Comparison of ENCODE assay signal across 8 cellular contexts in the genomic region with DNA sequence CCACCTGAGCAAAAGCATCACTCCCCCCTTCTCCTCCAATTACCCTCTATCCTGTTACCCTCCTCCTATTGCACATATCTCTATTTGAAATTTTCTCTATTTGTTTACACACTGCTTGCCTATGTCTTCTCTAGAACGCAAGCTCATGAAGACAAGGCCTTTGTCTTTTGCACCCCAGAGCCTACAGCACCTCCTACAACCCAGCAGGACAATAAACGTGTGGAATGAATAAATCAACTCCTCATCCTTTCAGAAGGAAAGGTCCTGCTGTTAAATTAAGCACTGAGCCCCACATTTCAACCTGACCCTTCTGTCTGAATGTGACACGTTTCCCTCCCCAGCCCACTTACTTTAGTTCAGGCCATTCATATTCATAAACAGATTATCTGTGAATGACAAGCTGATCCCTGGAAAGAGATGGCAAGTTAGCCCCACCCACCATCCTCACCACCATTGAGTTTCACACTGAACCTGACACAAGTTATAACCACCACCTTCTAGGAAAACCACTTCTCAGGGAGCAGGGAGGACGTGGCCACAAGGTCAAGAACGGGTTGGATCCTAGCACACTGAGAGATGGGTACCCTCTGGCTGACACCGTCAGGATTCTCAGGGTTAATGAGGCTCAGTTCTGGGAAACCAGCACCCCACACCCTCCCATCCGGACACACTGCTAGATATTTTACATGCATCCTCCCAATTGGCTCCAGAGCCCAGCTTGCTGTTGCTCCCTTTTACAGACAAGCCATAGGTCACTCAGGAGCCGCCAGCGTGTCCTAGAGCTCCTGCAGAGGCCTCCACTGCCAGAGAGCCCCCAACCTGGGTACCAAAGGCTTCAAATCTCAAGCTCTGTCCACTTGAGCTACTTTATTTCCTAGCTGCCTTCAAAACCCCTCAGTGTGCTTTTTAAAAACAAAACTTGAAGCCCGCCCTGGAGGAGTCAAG. TPM values are rescaled to one million over a fixed set of nuclear protein-coding genes. Genes with fewer than 3 reads are reported as not detected.
DNase-seq lines count a peak whose midpoint lies in the region; ATAC-seq, FAIRE-seq and TF ChIP-seq lines count a peak whose summit lies in the region.

No MANE protein-coding gene starts in this region.

- H2AFZ ChIP-seq in K562 (ENCODE audit: low read depth, low read length): peak overlapping the region; percentile 95
- H2AFZ ChIP-seq in smooth muscle cell (ENCODE audit: low read depth): peak overlapping the region; percentile 89

- H3K27ac ChIP-seq in K562 (ENCODE audit: extremely low read depth, low read depth, low read length): peak overlapping the region; percentile 85
- peak overlapping the region; percentile 92 for H3K27ac ChIP-seq in iPS-20b (ENCODE audit: low read length)
- H3K27ac ChIP-seq in smooth muscle cell (ENCODE audit: low read depth): peak overlapping the region; percentile 33

- H3K36me3 ChIP-seq in K562 (ENCODE audit: control insufficient read depth, insufficient read depth, low read length) (no peaks in the 10 kb centered on the region), iPS-20b (ENCODE audit: insufficient read depth, low read depth, low read length) (no peaks in the 10 kb centered on the region), smooth muscle cell (ENCODE audit: low read depth) (no peaks in the 10 kb centered on the region)

- peak; percentile 4; the same call in 1 of the 2 replicates for TF ChIP-seq EP300 in K562 (IDR thresholded peaks at IDR 0.05; ENCODE audit: low read length)

- H3K27me3 ChIP-seq in K562 (ENCODE audit: control insufficient read depth in 2 of 2, insufficient read depth in 2 of 2, low read length in 2 of 2) (no peaks in the 10 kb centered on the region), iPS-20b (ENCODE audit: insufficient read depth, low read length) (no peaks in the 10 kb centered on the region), smooth muscle cell (ENCODE audit: low read depth) (no peaks in the 10 kb centered on the region)

- H3K4me3 ChIP-seq in K562: peak overlapping the region; percentile 52
- peak overlapping the region; percentile 60 for H3K4me3 ChIP-seq in iPS-20b (ENCODE audit: low read length)
- peak overlapping the region; percentile 55 for H3K4me3 ChIP-seq in smooth muscle cell

- TF ChIP-seq CTCF in K562 (IDR thresholded peaks at IDR 0.05 in 2 of 3, conservative IDR thresholded peaks at IDR 0.05 in 1 of 3; ENCODE audit: insufficient read depth in 2 of 3, low read depth in 1 of 3, low read length in 3 of 3): no peak
- no peak for TF ChIP-seq CTCF in smooth muscle cell (IDR thresholded peaks at IDR 0.05; ENCODE audit: borderline replicate concordance, insufficient read depth, poor library complexity, severe bottlenecking)

- no TSS peak for BruUV-seq in K562 (replicated peaks; lab: Mats Ljungman, UMichigan)

- TF ChIP-seq POLR2A in K562 (conservative IDR thresholded peaks at IDR 0.05): peak; percentile 84

- H3F3A ChIP-seq in smooth muscle cell (ENCODE audit: low read depth): peaks cover 4% of the 10 kb centered on the region

- peak; percentile 86 for ATAC-seq in K562
- no peak for ATAC-seq in HG02610 (IDR thresholded peaks at IDR 0.05; ENCODE audit: unreplicated experiment)
- no peak for ATAC-seq in HG03097 (IDR thresholded peaks at IDR 0.05; ENCODE audit: low FRiP score, unreplicated experiment)

- no peaks in the 10 kb centered on the region for H4K20me1 ChIP-seq in K562 (replicated peaks; ENCODE audit: control insufficient read depth, insufficient read depth, low read length)
- no peaks in the 10 kb centered on the region for H4K20me1 ChIP-seq in smooth muscle cell (ENCODE audit: low read depth)

- H3K4me1 ChIP-seq in K562 (replicated peaks in 1 of 2; ENCODE audit: control insufficient read depth in 2 of 2, insufficient read depth in 2 of 2, low read length in 2 of 2): peaks cover 18 to 21% of the 10 kb centered on the region in 2 experiments; a peak in 4 of 5 replicates
- peaks cover 27% of the 10 kb centered on the region for H3K4me1 ChIP-seq in iPS-20b (ENCODE audit: insufficient read depth, low read length)
- H3K4me1 ChIP-seq in smooth muscle cell (ENCODE audit: low read depth): peaks cover 14% of the 10 kb centered on the region

- H3K9ac ChIP-seq in K562 (ENCODE audit: insufficient read depth in 1 of 2, low read depth in 2 of 2, low read length in 2 of 2) (peak overlapping the region; percentile 86 to 95), iPS-20b (ENCODE audit: low read depth, low read length) (peak overlapping the region; percentile 77), smooth muscle cell (ENCODE audit: low read depth) (peak overlapping the region; percentile 48)

- intact Hi-C loops in K562 (cut with micrococcal nuclease): loop anchor here (2.0 to 5.0 kb wide), 6 partner anchors 36 to 309 kb away; a partner anchor contains a TSS

- peak; percentile 29 for DNase-seq in stimulated activated CD4-positive, alpha-beta T cell treated with anti-CD3 and anti-CD28 coated beads, Interleukin-15, amount 100 ng/mL, for 24 hours
- no peak for DNase-seq in stimulated activated CD4-positive, alpha-beta T cell treated with anti-CD3 and anti-CD28 coated beads, Interleukin-4, amount 100 ng/mL, for 4 hours
- peak; percentile 75 for DNase-seq in NCI-H2227 treated with DMSO at 0.1 percent for 48 hours (lab: John Stamatoyannopoulos, UW)
- peak in 3 of 4 experiments; percentile 25 to 90 (median 83) for DNase-seq in K562 (ENCODE audit: extremely low read depth in 1 of 4, low spot score in 3 of 4)
- DNase-seq in smooth muscle cell (lab: John Stamatoyannopoulos, UW; ENCODE audit: unreplicated experiment): no peak

- in situ Hi-C loops in K562 (cut with MboI): loop anchor here (10.0 kb wide), 1 partner anchor 307 kb away; no protein-coding TSS in a partner anchor

- H3K9me1 ChIP-seq in K562 (ENCODE audit: control insufficient read depth, insufficient read depth, low read length): no peaks in the 10 kb centered on the region

- peak; percentile 82 for FAIRE-seq in K562 (lab: Jason Lieb, UNC)

- CTCF ChIA-PET in K562 (lab: Yijun Ruan, JAX; ENCODE audit: low intra/inter-chr PET ratio): no interaction called here

- H3K4me2 ChIP-seq in K562 (ENCODE audit: insufficient read depth, low read length) (peak overlapping the region; percentile 84), smooth muscle cell (peak overlapping the region; percentile 87)

- TF ChIP-seq RAD21 in K562 (CRISPR knock-in tag; conservative IDR thresholded peaks at IDR 0.05 in 1 of 2, IDR thresholded peaks at IDR 0.05 in 1 of 2): 0 out of 4 replicates have a peak, but pooled peaks have one; percentile 6 to 14

- H3K79me2 ChIP-seq in K562 (ENCODE audit: control insufficient read depth, insufficient read depth, low read length) (peaks cover 6% of the 10 kb centered on the region; the same call in 2 of the 3 replicates), smooth muscle cell (ENCODE audit: low read depth) (no peaks in the 10 kb centered on the region)

- H3K9me3 ChIP-seq in K562 (replicated peaks; ENCODE audit: control insufficient read depth, insufficient read depth, low read depth, low read length): no peaks in the 10 kb centered on the region
- H3K9me3 ChIP-seq in iPS-20b (ENCODE audit: insufficient read depth, low read depth, low read length): no peaks in the 10 kb centered on the region
- no peaks in the 10 kb centered on the region for H3K9me3 ChIP-seq in smooth muscle cell (replicated peaks; ENCODE audit: low read depth)

- POLR2A ChIA-PET in K562 (lab: Yijun Ruan, JAX): interaction anchor here (0.6 to 2.3 kb wide), 9 partner anchors 9 to 255 kb away, joined by 3 to 15 read pairs (median 4); a partner anchor contains a TSS

- 11% methylated on average over 9 of the region's 10 CpGs for WGBS in K562 (ENCODE audit: insufficient coverage, low coverage, missing lambda C conversion rate)
- 39% methylated on average over 10 of the region's 10 CpGs for WGBS in smooth muscle cell (ENCODE audit: low lambda C conversion rate)

TF ChIP-seq in K562, 482 proteins besides CTCF, POLR2A, EP300 and RAD21 (continues in another document):
- no peak for TF ChIP-seq FOXK1 (CRISPR knock-in tag; IDR thresholded peaks at IDR 0.05; ENCODE audit: borderline replicate concordance)
- TF ChIP-seq CTBP1 (IDR thresholded peaks at IDR 0.05; ENCODE audit: borderline replicate concordance): peak; percentile 83
- TF ChIP-seq FOSL1 (tag; conservative IDR thresholded peaks at IDR 0.05): peak; percentile 25; the same call in 1 of the 2 replicates
- TF ChIP-seq, protein P1, sequence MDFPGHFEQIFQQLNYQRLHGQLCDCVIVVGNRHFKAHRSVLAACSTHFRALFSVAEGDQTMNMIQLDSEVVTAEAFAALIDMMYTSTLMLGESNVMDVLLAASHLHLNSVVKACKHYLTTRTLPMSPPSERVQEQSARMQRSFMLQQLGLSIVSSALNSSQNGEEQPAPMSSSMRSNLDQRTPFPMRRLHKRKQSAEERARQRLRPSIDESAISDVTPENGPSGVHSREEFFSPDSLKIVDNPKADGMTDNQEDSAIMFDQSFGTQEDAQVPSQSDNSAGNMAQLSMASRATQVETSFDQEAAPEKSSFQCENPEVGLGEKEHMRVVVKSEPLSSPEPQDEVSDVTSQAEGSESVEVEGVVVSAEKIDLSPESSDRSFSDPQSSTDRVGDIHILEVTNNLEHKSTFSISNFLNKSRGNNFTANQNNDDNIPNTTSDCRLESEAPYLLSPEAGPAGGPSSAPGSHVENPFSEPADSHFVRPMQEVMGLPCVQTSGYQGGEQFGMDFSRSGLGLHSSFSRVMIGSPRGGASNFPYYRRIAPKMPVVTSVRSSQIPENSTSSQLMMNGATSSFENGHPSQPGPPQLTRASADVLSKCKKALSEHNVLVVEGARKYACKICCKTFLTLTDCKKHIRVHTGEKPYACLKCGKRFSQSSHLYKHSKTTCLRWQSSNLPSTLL (IDR thresholded peaks at IDR 0.05): peak; percentile 79

RNA-seq across cellular contexts. Expression of a gene that starts 0.9 kb away (rescaled TPM):
- 3.9 and 7.0 TPM in 2 replicates for total RNA-seq in K562 (2011; cell fraction: chromatin; rRNA removed; ENCODE audit: low replicate concordance)
- 2.5 and 3.3 TPM in 2 replicates for total RNA-seq in K562 (2011; cell fraction: nucleolus; rRNA removed)
- 3.3 and 4.6 TPM in 2 replicates for total RNA-seq in K562 (2011; cell fraction: nucleoplasm; rRNA removed)
- total RNA-seq in K562 (2014; rRNA removed) (6.0 and 7.0 TPM in 2 replicates), K562 (2014; rRNA removed; fragmentation: Illumina TruSeq; extraction: Trizol) (10.0 and 14.4 TPM in 2 replicates), K562 (2015; rRNA removed; fragmentation: Illumina TruSeq; extraction: Trizol) (9.4 and 9.5 TPM in 2 replicates), K562 (2021) (7.5 and 8.0 TPM in 2 replicates), smooth muscle cell (11.9 and 18.0 TPM in 2 replicates)
- polyA plus RNA-seq in K562 (2011; rRNA removed) (17.4 and 27.6 TPM in 2 replicates), K562 (2014; fragmentation: Illumina TruSeq; extraction: Trizol) (10.7 and 12.5 TPM in 2 replicates), K562 (2014; fragmentation: Nextera tagmentation; extraction: Ambion mirVana) (10 to 100 TPM; 19.0 to 19.7 TPM), K562 (2014; rRNA removed) (9.1 TPM in 2 replicates), smooth muscle cell (9.2 and 10.2 TPM in 2 replicates)
- 6.6 and 11.7 TPM in 2 replicates for polyA plus RNA-seq in K562 (2011; cell fraction: cytosol; rRNA removed)
- 7.0 and 9.7 TPM in 2 replicates for polyA plus RNA-seq in K562 (2011; cell fraction: nucleus; rRNA removed)
- polyA plus RNA-seq in K562 (2012): 12.9 and 14.9 TPM in 2 replicates
- polyA minus RNA-seq in K562 (2011; rRNA and poly(A)+ RNA removed): 24.3 and 33.2 TPM in 2 replicates
- polyA minus RNA-seq in K562 (2011; cell fraction: cytosol; rRNA and poly(A)+ RNA removed): 1.8 and 8.7 TPM in 2 replicates
- polyA minus RNA-seq in K562 (2011; cell fraction: nucleus; rRNA and poly(A)+ RNA removed): 4.0 and 7.3 TPM in 2 replicates

Comparison
In these comparisons a context has a peak if more than half of its experiments do, and no peak if none do; other contexts are left out.
1. DNase-seq: peak in stimulated activated CD4-positive, alpha-beta T cell treated with anti-CD3 and anti-CD28 coated beads, Interleukin-15, amount 100 ng/mL, for 24 hours (single experiment), NCI-H2227 treated with DMSO at 0.1 percent for 48 hours (single experiment) and K562 (3 of 4); none in stimulated activated CD4-positive, alpha-beta T cell treated with anti-CD3 and anti-CD28 coated beads, Interleukin-4, amount 100 ng/mL, for 4 hours (0 of 2) and smooth muscle cell (single experiment).
2. H3K27ac ChIP-seq: peak in every context shown above with its lines; median percentile 92 in iPS-20b; 85 in K562; 33 in smooth muscle cell.
3. Peak in every context shown above with its lines, with median percentiles within 50 percentile points of each other: H3K4me3 ChIP-seq and H3K9ac ChIP-seq.